ENCODE assay signal across 6 cellular contexts in genomic region chr7:93132216-93132615, GRCh38.
"Had no signal": no experiment of that assay in that cellular context is flagged by ENCODE, and none has a peak within 500 bp of the region (broad histone marks: within the 10 kb centered on the region; RNA-seq: fewer than 3 reads in every experiment).

No MANE protein-coding gene starts in this region.

- DNase-seq: GDM1 had no signal

- FAIRE-seq: G401.6, GM12878, GM12891, GM18507, GM19239 had no signal

- ATAC-seq: GM12878 had no signal

- H3K4me3 ChIP-seq: GM12878 had no signal
